In genomic region chr1:200037904-200038644, GRCh38 we compare ENCODE assay signal across 14 cellular contexts. TPM values are rescaled to one million over a fixed set of nuclear protein-coding genes. Genes with fewer than 3 reads are reported as not detected.
DNase-seq lines count a peak whose midpoint lies in the region; ATAC-seq, FAIRE-seq and TF ChIP-seq lines count a peak whose summit lies in the region.
"Had no signal": no experiment of that assay in that cellular context is flagged by ENCODE, and none has a peak within 500 bp of the region (broad histone marks: within the 10 kb centered on the region; RNA-seq: fewer than 3 reads in every experiment).

No MANE protein-coding gene starts in this region.

- no peak for TF ChIP-seq CTCF in GM20000 (IDR thresholded peaks at IDR 0.05; ENCODE audit: extremely low read depth, missing control alignments)
- TF ChIP-seq CTCF in pancreas (IDR thresholded peaks at IDR 0.05) = no peak

- WGBS in pancreas, 2 donors = 13 to 15% methylated on average over 21 of the region's 21 CpGs

- DNase-seq in GM20000 (ENCODE audit: low spot score) (peak; percentile 23), T-helper 17 cell (no peak), iPS-NIHi7 (ENCODE audit: extremely low spot score) (peak; percentile 41), pancreas (peak in 2 of 6 donors; percentile 38 to 52), NCI-H187 (lab: John Stamatoyannopoulos, UW) (no peak)
- no peak for DNase-seq in stimulated activated effector memory CD8-positive, alpha-beta T cell treated with anti-CD3 and anti-CD28 coated beads, Interleukin-12 subunit alpha, Interleukin-12 subunit beta, amount 100 ng/mL, for 72 hours (ENCODE audit: low spot score in 2 of 2)
- DNase-seq: activated CD4-positive, CD25-positive, alpha-beta regulatory T cell treated with anti-CD3 and anti-CD28 coated beads, Interleukin-2, amount 50 U/mL, for 72 hours; GF-D8; HCEC 1CT; stomach had no signal

- FAIRE-seq in pancreas (lab: Jason Lieb, UNC) = no peak

- peak overlapping the region; percentile 28 for H3K4me3 Mint-ChIP-seq in T-helper 17 cell
- no peak overlapping the region for H3K4me3 Mint-ChIP-seq in stimulated activated effector memory CD8-positive, alpha-beta T cell treated with anti-CD3 and anti-CD28 coated beads, Interleukin-12 subunit alpha, Interleukin-12 subunit beta, amount 100 ng/mL, for 72 hours

- H3K4me1 Mint-ChIP-seq in T-helper 17 cell = peaks cover 22% of the 10 kb centered on the region
- peaks cover 34% of the 10 kb centered on the region for H3K4me1 Mint-ChIP-seq in stimulated activated effector memory CD8-positive, alpha-beta T cell treated with anti-CD3 and anti-CD28 coated beads, Interleukin-12 subunit alpha, Interleukin-12 subunit beta, amount 100 ng/mL, for 72 hours

- H3K9me3 ChIP-seq in T-helper 17 cell (ENCODE audit: control insufficient read depth, low read length, poor library complexity, severe bottlenecking) = no peaks in the 10 kb centered on the region
- no peaks in the 10 kb centered on the region for H3K9me3 ChIP-seq in pancreas
- H3K9me3 ChIP-seq: stomach had no signal

- H3K27me3 Mint-ChIP-seq in T-helper 17 cell = peaks cover 37% of the 10 kb centered on the region

- intact Hi-C loops in pancreas (cut with DNase I) = no loop called here

- peaks cover 3% of the 10 kb centered on the region for H3K36me3 Mint-ChIP-seq in T-helper 17 cell (ENCODE audit: low read depth)
- peaks cover 6% of the 10 kb centered on the region for H3K36me3 Mint-ChIP-seq in stimulated activated effector memory CD8-positive, alpha-beta T cell treated with anti-CD3 and anti-CD28 coated beads, Interleukin-12 subunit alpha, Interleukin-12 subunit beta, amount 100 ng/mL, for 72 hours

- peak overlapping the region; percentile 47 to 72 (median 56) for H3K4me3 ChIP-seq in pancreas

- H3K27me3 ChIP-seq in pancreas = no peaks in the 10 kb centered on the region

- no peaks in the 10 kb centered on the region for H3K36me3 ChIP-seq in pancreas
- H3K36me3 ChIP-seq: stomach had no signal

- peak overlapping the region; percentile 81 to 99 (median 90) for H3K27ac ChIP-seq in pancreas
- H3K27ac ChIP-seq: coronary artery had no signal

- no peak for ATAC-seq in T-helper 17 cell
- ATAC-seq in pancreas = no peak
- ATAC-seq in stimulated activated effector memory CD8-positive, alpha-beta T cell treated with anti-CD3 and anti-CD28 coated beads, Interleukin-12 subunit alpha, Interleukin-12 subunit beta, amount 100 ng/mL, for 72 hours = no peak
- no peak for ATAC-seq in GM21576 (IDR thresholded peaks at IDR 0.05; ENCODE audit: unreplicated experiment)
- ATAC-seq: sciatic nerve had no signal

- H3K4me1 ChIP-seq in pancreas = no peaks in the 10 kb centered on the region

- H3K27ac Mint-ChIP-seq in T-helper 17 cell = no peak overlapping the region
- H3K27ac Mint-ChIP-seq in stimulated activated effector memory CD8-positive, alpha-beta T cell treated with anti-CD3 and anti-CD28 coated beads, Interleukin-12 subunit alpha, Interleukin-12 subunit beta, amount 100 ng/mL, for 72 hours = no peak overlapping the region

- H3K9me3 Mint-ChIP-seq in stimulated activated effector memory CD8-positive, alpha-beta T cell treated with anti-CD3 and anti-CD28 coated beads, Interleukin-12 subunit alpha, Interleukin-12 subunit beta, amount 100 ng/mL, for 72 hours = no peaks in the 10 kb centered on the region

RNA-seq across cellular contexts. Expression of gene NR5A2, which starts 10.6 kb away (rescaled TPM):
- total RNA-seq in T-helper 17 cell (not detected), pancreas (100 to 1,000 TPM in 1 of 6 donors, 10 to 100 TPM in 5; 72.4 to 114 (median 89.9) TPM)
- 10 to 100 TPM; 28.3 to 29.6 TPM for polyA plus RNA-seq in pancreas
- total RNA-seq: mononuclear cell had no signal

Comparison
In these comparisons a context has a peak if more than half of its experiments do, and no peak if none do; other contexts are left out.
1. DNase-seq: peak in GM20000 (single experiment) and iPS-NIHi7 (single experiment); none in T-helper 17 cell (0 of 3), stimulated activated effector memory CD8-positive, alpha-beta T cell treated with anti-CD3 and anti-CD28 coated beads, Interleukin-12 subunit alpha, Interleukin-12 subunit beta, amount 100 ng/mL, for 72 hours (0 of 2) and NCI-H187 (0 of 2).
2. RNA of gene NR5A2, which starts 10.6 kb away (total RNA-seq): 72.4 to 114 TPM in pancreas; not detected in T-helper 17 cell; every median in the first group is over 10 times any median in the second.